ENCODE assay signal across 9 cellular contexts in genomic region chr2:136362676-136363390, GRCh38.
DNase-seq lines count a peak whose midpoint lies in the region; ATAC-seq and TF ChIP-seq lines count a peak whose summit lies in the region.
"Had no signal": no experiment of that assay in that cellular context is flagged by ENCODE, and none has a peak within 500 bp of the region (broad histone marks: within the 10 kb centered on the region; RNA-seq: fewer than 3 reads in every experiment).

No MANE protein-coding gene starts in this region.

- peak; percentile 83 for ATAC-seq in CD8-positive, alpha-beta T cell
- peak; percentile 86 for ATAC-seq in GM19025 (IDR thresholded peaks at IDR 0.05; ENCODE audit: low read depth, unreplicated experiment)
- peak; percentile 96 for ATAC-seq in HG02973 (IDR thresholded peaks at IDR 0.05; ENCODE audit: unreplicated experiment)

- peaks cover 4% of the 10 kb centered on the region for H3K9me3 Mint-ChIP-seq in CD8-positive, alpha-beta T cell
- peaks cover 6% of the 10 kb centered on the region for H3K9me3 Mint-ChIP-seq in activated CD4-positive, alpha-beta memory T cell treated with anti-CD3 and anti-CD28 coated beads, Interleukin-2, amount 10 ng/mL, durations not matched to agents 7 days and 5 days
- H3K9me3 Mint-ChIP-seq in CD14-positive monocyte: peaks cover 0 to 5% (median 4%) of the 10 kb centered on the region in 7 donors

- peaks cover 7% of the 10 kb centered on the region for H3K4me1 ChIP-seq in CD8-positive, alpha-beta T cell (ENCODE audit: insufficient read depth, low read length)
- no peaks in the 10 kb centered on the region for H3K4me1 ChIP-seq in suprapubic skin

- H3K9me3 ChIP-seq in CD8-positive, alpha-beta T cell (ENCODE audit: low read length): no peaks in the 10 kb centered on the region
- H3K9me3 ChIP-seq in suprapubic skin: no peaks in the 10 kb centered on the region

- H3K27me3 Mint-ChIP-seq in CD8-positive, alpha-beta T cell (ENCODE audit: low read depth): no peaks in the 10 kb centered on the region
- peaks cover 54% of the 10 kb centered on the region for H3K27me3 Mint-ChIP-seq in activated CD4-positive, alpha-beta memory T cell treated with anti-CD3 and anti-CD28 coated beads, Interleukin-2, amount 10 ng/mL, durations not matched to agents 7 days and 5 days
- H3K27me3 Mint-ChIP-seq in CD14-positive monocyte (ENCODE audit: low read depth in 3 of 3): peaks cover 0 to 2% (median 0%) of the 10 kb centered on the region in 3 donors

- intact Hi-C loops in CD8-positive, alpha-beta T cell (cut with DNase I, micrococcal nuclease): no loop called here
- intact Hi-C loops in CD14-positive monocyte (cut with micrococcal nuclease): no loop called here

- no peak for TF ChIP-seq POLR2A in suprapubic skin (IDR thresholded peaks at IDR 0.05)

- no peak overlapping the region for H3K4me3 ChIP-seq in CD8-positive, alpha-beta T cell (ENCODE audit: low read depth, low read length)
- no peak overlapping the region for H3K4me3 ChIP-seq in suprapubic skin

- POLR2A ChIA-PET in CD8-positive, alpha-beta T cell (lab: Charles Lee): interaction anchor here (0.6 to 1.0 kb wide), 3 partner anchors 35 to 99 kb away, joined by 3 to 5 read pairs (median 3); no protein-coding TSS in a partner anchor
- POLR2A ChIA-PET in activated CD4-positive, alpha-beta memory T cell treated with anti-CD3 and anti-CD28 coated beads, Interleukin-2, amount 10 ng/mL, durations not matched to agents 7 days and 5 days (lab: Charles Lee): interaction anchor here (0.6 to 2.7 kb wide), 11 partner anchors 14 to 414 kb away, joined by 3 to 15 read pairs (median 4); no protein-coding TSS in a partner anchor

- no peak overlapping the region for H3K4me3 Mint-ChIP-seq in CD8-positive, alpha-beta T cell
- H3K4me3 Mint-ChIP-seq in activated CD4-positive, alpha-beta memory T cell treated with anti-CD3 and anti-CD28 coated beads, Interleukin-2, amount 10 ng/mL, durations not matched to agents 7 days and 5 days: no peak overlapping the region
- H3K4me3 Mint-ChIP-seq in CD14-positive monocyte: no peak overlapping the region
- H3K4me3 Mint-ChIP-seq: nephron had no signal

- CTCF ChIA-PET in CD8-positive, alpha-beta T cell (lab: Charles Lee): interaction anchor here (1.2 kb wide), 1 partner anchor 16 kb away, joined by 3 read pairs; no protein-coding TSS in a partner anchor
- CTCF ChIA-PET in activated CD4-positive, alpha-beta memory T cell treated with anti-CD3 and anti-CD28 coated beads, Interleukin-2, amount 10 ng/mL, durations not matched to agents 7 days and 5 days (lab: Charles Lee): interaction anchor here (1.0 to 1.8 kb wide), 2 partner anchors 13 to 449 kb away, joined by 3 to 8 read pairs; no protein-coding TSS in a partner anchor

- H3K36me3 ChIP-seq in CD8-positive, alpha-beta T cell (ENCODE audit: insufficient read depth, low read length): no peaks in the 10 kb centered on the region
- no peaks in the 10 kb centered on the region for H3K36me3 ChIP-seq in suprapubic skin

- no peak overlapping the region for H3K27ac ChIP-seq in CD8-positive, alpha-beta T cell (ENCODE audit: low read depth, low read length)
- H3K27ac ChIP-seq in suprapubic skin: no peak overlapping the region

- H3K36me3 Mint-ChIP-seq in CD8-positive, alpha-beta T cell: no peaks in the 10 kb centered on the region
- peaks cover 13% of the 10 kb centered on the region for H3K36me3 Mint-ChIP-seq in activated CD4-positive, alpha-beta memory T cell treated with anti-CD3 and anti-CD28 coated beads, Interleukin-2, amount 10 ng/mL, durations not matched to agents 7 days and 5 days (ENCODE audit: low read depth)
- H3K36me3 Mint-ChIP-seq in CD14-positive monocyte: no peaks in the 10 kb centered on the region

- no peak for TF ChIP-seq CTCF in CD8-positive, alpha-beta T cell (IDR thresholded peaks at IDR 0.05)
- TF ChIP-seq CTCF in suprapubic skin (IDR thresholded peaks at IDR 0.05): no peak
- TF ChIP-seq CTCF in CD14-positive monocyte (IDR thresholded peaks at IDR 0.05): no peak

- WGBS in suprapubic skin: 89% methylated on average over 9 of the region's 9 CpGs

- H3K4me1 Mint-ChIP-seq in CD8-positive, alpha-beta T cell (ENCODE audit: low read depth): peaks cover 16% of the 10 kb centered on the region
- peaks cover 24% of the 10 kb centered on the region for H3K4me1 Mint-ChIP-seq in activated CD4-positive, alpha-beta memory T cell treated with anti-CD3 and anti-CD28 coated beads, Interleukin-2, amount 10 ng/mL, durations not matched to agents 7 days and 5 days
- peaks cover 9% of the 10 kb centered on the region for H3K4me1 Mint-ChIP-seq in CD14-positive monocyte

- DNase-seq in CD8-positive, alpha-beta T cell: no peak
- peak; percentile 49 for DNase-seq in activated CD4-positive, alpha-beta memory T cell treated with anti-CD3 and anti-CD28 coated beads, Interleukin-2, amount 10 ng/mL, durations not matched to agents 7 days and 5 days
- DNase-seq in suprapubic skin (ENCODE audit: low spot score in 2 of 2): no peak
- no peak for DNase-seq in GM19238 (ENCODE audit: insufficient read length, low spot score)
- DNase-seq in NCI-H1694 (lab: John Stamatoyannopoulos, UW): no peak
- DNase-seq in CD14-positive monocyte (ENCODE audit: low spot score): no peak

- no peaks in the 10 kb centered on the region for H3K27me3 ChIP-seq in CD8-positive, alpha-beta T cell (ENCODE audit: insufficient read depth, low read length)
- no peaks in the 10 kb centered on the region for H3K27me3 ChIP-seq in suprapubic skin

- no peak overlapping the region for H3K27ac Mint-ChIP-seq in CD8-positive, alpha-beta T cell
- no peak overlapping the region for H3K27ac Mint-ChIP-seq in activated CD4-positive, alpha-beta memory T cell treated with anti-CD3 and anti-CD28 coated beads, Interleukin-2, amount 10 ng/mL, durations not matched to agents 7 days and 5 days
- no peak overlapping the region for H3K27ac Mint-ChIP-seq in CD14-positive monocyte
- H3K27ac Mint-ChIP-seq: nephron had no signal

- TF ChIP-seq EP300 in suprapubic skin (IDR thresholded peaks at IDR 0.05): no peak
